16 cellular contexts compared by ENCODE assay signal in the genomic region with DNA sequence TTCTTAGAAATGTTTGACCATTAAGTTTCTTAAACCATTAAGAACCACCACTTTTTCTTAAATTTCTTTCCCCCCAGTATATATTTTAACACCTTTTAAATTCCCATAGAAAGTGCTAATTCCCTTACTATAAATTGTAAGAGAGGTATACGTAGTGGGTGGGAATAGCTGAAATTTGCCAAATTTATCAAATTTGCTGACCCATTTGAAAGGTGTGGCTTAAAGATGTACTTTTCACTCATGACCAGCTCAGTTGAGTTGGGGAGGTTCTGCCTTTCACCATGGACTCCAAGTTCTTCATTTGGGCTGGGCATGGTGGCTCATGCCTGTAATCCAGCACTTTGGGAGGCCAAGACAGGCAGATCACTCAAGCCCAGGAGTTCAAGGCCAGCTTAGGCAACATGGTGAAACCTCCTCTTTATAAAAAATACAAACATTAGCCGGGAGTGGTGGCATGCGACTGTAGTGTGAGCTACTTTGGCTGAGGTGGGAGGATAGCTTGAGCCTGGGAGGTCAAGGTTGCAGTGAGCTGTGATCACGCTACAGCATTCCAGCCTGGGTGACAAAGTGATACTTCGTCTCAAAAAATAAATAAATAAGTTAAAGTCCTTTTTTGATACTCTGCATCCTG.
DNase-seq lines count a peak whose midpoint lies in the region; ATAC-seq and TF ChIP-seq lines count a peak whose summit lies in the region.
"Had no signal": no experiment of that assay in that cellular context is flagged by ENCODE, and none has a peak within 500 bp of the region (broad histone marks: within the 10 kb centered on the region; RNA-seq: fewer than 3 reads in every experiment).

No MANE protein-coding gene starts in this region.

- TF ChIP-seq CTCF in epithelial cell of esophagus (IDR thresholded peaks at IDR 0.05; ENCODE audit: insufficient read depth, low read depth, low read length, missing control alignments), result no peak

- H3K9ac ChIP-seq in BLaER1 treated with 17β-estradiol and CSF1 and Interleukin-3, amounts not matched to agents 10 nM and 100 nM, result peak overlapping the region in 1 of 11 experiments; percentile 19; a peak in 1 of 22 replicates

- no peaks in the 10 kb centered on the region for H3K9me3 Mint-ChIP-seq in activated naive CD8-positive, alpha-beta T cell treated with anti-CD3 and anti-CD28 coated beads, Interleukin-2, amount 50 U/mL, for 24 hours
- H3K9me3 Mint-ChIP-seq: CD14-positive monocyte; CD8-positive, alpha-beta T cell; GM23338; H9 had no signal

- no peaks in the 10 kb centered on the region for H4K20me1 ChIP-seq in BLaER1 treated with 17β-estradiol and CSF1 and Interleukin-3, amounts not matched to agents 10 nM and 100 nM

- no peak overlapping the region for H3K4me3 ChIP-seq in BLaER1 treated with 17β-estradiol and CSF1 and Interleukin-3, amounts not matched to agents 10 nM and 100 nM
- no peak overlapping the region for H3K4me3 ChIP-seq in epithelial cell of esophagus (ENCODE audit: low read length)
- H3K4me3 ChIP-seq: GM23338 had no signal

- H3K9me3 ChIP-seq in BLaER1 treated with 17β-estradiol and CSF1 and Interleukin-3, amounts not matched to agents 10 nM and 100 nM (replicated peaks in 1 of 11), result no peaks in the 10 kb centered on the region; a peak in 1 of 22 replicates
- H3K9me3 ChIP-seq: BE2C had no signal

- H3K4me1 ChIP-seq in BLaER1 treated with 17β-estradiol and CSF1 and Interleukin-3, amounts not matched to agents 10 nM and 100 nM, result peaks cover 0 to 23% (median 20%) of the 10 kb centered on the region in 10 experiments; a peak in 15 of 20 replicates
- H3K4me1 ChIP-seq: BE2C had no signal

- H3K27me3 Mint-ChIP-seq in activated naive CD8-positive, alpha-beta T cell treated with anti-CD3 and anti-CD28 coated beads, Interleukin-2, amount 50 U/mL, for 24 hours, result no peaks in the 10 kb centered on the region

- peak overlapping the region in 9 of 11 experiments; percentile 12 to 64 (median 47); a peak in 14 of 22 replicates for H3K27ac ChIP-seq in BLaER1 treated with 17β-estradiol and CSF1 and Interleukin-3, amounts not matched to agents 10 nM and 100 nM

- H3K4me3 Mint-ChIP-seq in activated naive CD8-positive, alpha-beta T cell treated with anti-CD3 and anti-CD28 coated beads, Interleukin-2, amount 50 U/mL, for 24 hours, result no peak overlapping the region
- H3K4me3 Mint-ChIP-seq: CD14-positive monocyte; CD8-positive, alpha-beta T cell; GM23338; H9 had no signal

- H3K27me3 ChIP-seq in BLaER1 treated with 17β-estradiol and CSF1 and Interleukin-3, amounts not matched to agents 10 nM and 100 nM, result no peaks in the 10 kb centered on the region
- H3K27me3 ChIP-seq: BE2C had no signal

- H3K4me2 ChIP-seq in BLaER1 treated with 17β-estradiol and CSF1 and Interleukin-3, amounts not matched to agents 10 nM and 100 nM, result peak overlapping the region in 8 of 11 experiments; percentile 26 to 64 (median 58); a peak in 14 of 22 replicates

- peaks cover 15% of the 10 kb centered on the region for H3K4me1 Mint-ChIP-seq in activated naive CD8-positive, alpha-beta T cell treated with anti-CD3 and anti-CD28 coated beads, Interleukin-2, amount 50 U/mL, for 24 hours
- H3K4me1 Mint-ChIP-seq: CD14-positive monocyte had no signal

- H3K36me3 ChIP-seq in BLaER1 treated with 17β-estradiol and CSF1 and Interleukin-3, amounts not matched to agents 10 nM and 100 nM, result peaks cover 4 to 45% (median 37%) of the 10 kb centered on the region in 11 experiments; a peak in 19 of 22 replicates
- H3K36me3 ChIP-seq: BE2C had no signal

- peak; percentile 51 for DNase-seq in M059J (ENCODE audit: low read depth)
- DNase-seq in epithelial cell of esophagus (ENCODE audit: low read depth), result peak; percentile 10
- peak; percentile 12 for DNase-seq in renal cortical epithelial cell (ENCODE audit: low read depth)
- no peak for DNase-seq in HUDEP-2 (lab: John Stamatoyannopoulos, UW; ENCODE audit: unreplicated experiment in 76 of 76)
- no peak for DNase-seq in activated naive CD8-positive, alpha-beta T cell treated with anti-CD3 and anti-CD28 coated beads, Interleukin-2, amount 50 U/mL, for 24 hours
- DNase-seq: BE2C; CD8-positive, alpha-beta T cell; COR-L47; DMS153; DMS79 treated with DMSO at 0.1 percent for 48 hours; GDM1; H9 had no signal

- H3K27ac Mint-ChIP-seq in activated naive CD8-positive, alpha-beta T cell treated with anti-CD3 and anti-CD28 coated beads, Interleukin-2, amount 50 U/mL, for 24 hours, result no peak overlapping the region
- H3K27ac Mint-ChIP-seq: CD14-positive monocyte; CD8-positive, alpha-beta T cell; GM23338 had no signal

- no peak for ATAC-seq in activated naive CD8-positive, alpha-beta T cell treated with anti-CD3 and anti-CD28 coated beads, Interleukin-2, amount 50 U/mL, for 24 hours
- ATAC-seq in HG02763 (IDR thresholded peaks at IDR 0.05; ENCODE audit: unreplicated experiment), result no peak
- ATAC-seq: CD8-positive, alpha-beta T cell had no signal

- peaks cover 4% of the 10 kb centered on the region for H3K36me3 Mint-ChIP-seq in activated naive CD8-positive, alpha-beta T cell treated with anti-CD3 and anti-CD28 coated beads, Interleukin-2, amount 50 U/mL, for 24 hours (ENCODE audit: low read depth)

Comparison
In these comparisons a context has a peak if more than half of its experiments do, and no peak if none do; other contexts are left out.
1. DNase-seq: peak in M059J (single experiment), epithelial cell of esophagus (single experiment) and renal cortical epithelial cell (single experiment); none in HUDEP-2 (0 of 76) and activated naive CD8-positive, alpha-beta T cell treated with anti-CD3 and anti-CD28 coated beads, Interleukin-2, amount 50 U/mL, for 24 hours (single experiment).